In genomic region chr20:8205996-8206395, GRCh38 we compare ENCODE assay signal across 1 cellular context.
TF ChIP-seq lines count a peak whose summit lies in the region.

No MANE protein-coding gene starts in this region.

TF ChIP-seq in HepG2, 621 proteins besides CTCF, POLR2A, EP300 and RAD21 (continued from another document and continues in another):
- TF ChIP-seq ZNF687 (CRISPR knock-in tag; IDR thresholded peaks at IDR 0.05) (no peak), NFRKB (IDR thresholded peaks at IDR 0.05) (no peak), MTF1 (CRISPR knock-in tag; IDR thresholded peaks at IDR 0.05) (no peak), MEF2D (CRISPR knock-in tag; IDR thresholded peaks at IDR 0.05) (peak; percentile 81), ETV5 (CRISPR knock-in tag; IDR thresholded peaks at IDR 0.05; ENCODE audit: borderline replicate concordance) (peak; percentile 64; the same call in 1 of the 2 replicates), FOXK1 (CRISPR knock-in tag; IDR thresholded peaks at IDR 0.05; ENCODE audit: borderline replicate concordance, low read depth) (peak; percentile 85; the same call in 1 of the 2 replicates), DBP (CRISPR knock-in tag; IDR thresholded peaks at IDR 0.05; ENCODE audit: not compliant biosample characterization) (no peak), ZNF235 (CRISPR knock-in tag; IDR thresholded peaks at IDR 0.05; ENCODE audit: borderline replicate concordance) (no peak), ZNF609 (CRISPR knock-in tag; IDR thresholded peaks at IDR 0.05; ENCODE audit: borderline replicate concordance) (peak; percentile 95), ZBTB44 (CRISPR knock-in tag; IDR thresholded peaks at IDR 0.05) (no peak), ZSCAN9 (CRISPR knock-in tag; IDR thresholded peaks at IDR 0.05; ENCODE audit: borderline replicate concordance) (peak; percentile 83; the same call in 1 of the 2 replicates), NR2F1 (CRISPR knock-in tag; IDR thresholded peaks at IDR 0.05) (peak; percentile 99 to 100), PRDM15 (CRISPR knock-in tag; IDR thresholded peaks at IDR 0.05) (no peak), TFE3 (CRISPR knock-in tag; IDR thresholded peaks at IDR 0.05) (peak; percentile 71), SATB2 (CRISPR knock-in tag; IDR thresholded peaks at IDR 0.05) (peak; percentile 58; the same call in 1 of the 2 replicates), GATAD2A (CRISPR knock-in tag; IDR thresholded peaks at IDR 0.05) (peak; percentile 98), EED (CRISPR knock-in tag; IDR thresholded peaks at IDR 0.05) (no peak), ZBTB25 (CRISPR knock-in tag; IDR thresholded peaks at IDR 0.05) (peak; percentile 74), MIER3 (CRISPR knock-in tag; IDR thresholded peaks at IDR 0.05; ENCODE audit: borderline replicate concordance) (peak; percentile 91; the same call in 1 of the 2 replicates), SP5 (CRISPR knock-in tag; IDR thresholded peaks at IDR 0.05; ENCODE audit: borderline replicate concordance, low read depth) (peak; percentile 33; the same call in 1 of the 2 replicates), SNAPC4 (CRISPR knock-in tag; IDR thresholded peaks at IDR 0.05) (0 out of 2 replicates have a peak, but pooled peaks have one; percentile 30), PCBP1 (IDR thresholded peaks at IDR 0.05; ENCODE audit: borderline replicate concordance, low read depth, low read length) (no peak), ZNF652 (CRISPR knock-in tag; IDR thresholded peaks at IDR 0.05; ENCODE audit: borderline replicate concordance, low read depth) (peak; percentile 45), ZNF275 (CRISPR knock-in tag; IDR thresholded peaks at IDR 0.05; ENCODE audit: borderline replicate concordance) (no peak)
